ENCODE assay signal across 1 cellular context in genomic region chr3:156826144-156826895, GRCh38.
A peak's percentile ranks its signal among the peaks of the same experiment; 100 is the strongest.
TF ChIP-seq lines count a peak whose summit lies in the region.

LEKR1 (plus strand) TSS chr3:156826353; CDS start chr3:156829330, 2,977 bp downstream.

TF ChIP-seq in A549, 52 proteins besides CTCF, POLR2A, EP300 and RAD21 (continued from another document):
- TF ChIP-seq RCOR1 (IDR thresholded peaks at IDR 0.05; ENCODE audit: low read depth, low read length), result no peak
- TF ChIP-seq, protein P1, sequence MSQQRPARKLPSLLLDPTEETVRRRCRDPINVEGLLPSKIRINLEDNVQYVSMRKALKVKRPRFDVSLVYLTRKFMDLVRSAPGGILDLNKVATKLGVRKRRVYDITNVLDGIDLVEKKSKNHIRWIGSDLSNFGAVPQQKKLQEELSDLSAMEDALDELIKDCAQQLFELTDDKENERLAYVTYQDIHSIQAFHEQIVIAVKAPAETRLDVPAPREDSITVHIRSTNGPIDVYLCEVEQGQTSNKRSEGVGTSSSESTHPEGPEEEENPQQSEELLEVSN (IDR thresholded peaks at IDR 0.05; ENCODE audit: borderline replicate concordance, low read depth), result peak; percentile 98
- TF ChIP-seq EHF (CRISPR knock-in tag; IDR thresholded peaks at IDR 0.05), result peak; percentile 45
- TF ChIP-seq SMC3 (IDR thresholded peaks at IDR 0.05), result peak; percentile 18; the same call in 2 of the 3 replicates
- peak; percentile 81; the same call in 1 of the 2 replicates for TF ChIP-seq HOXA7 (CRISPR knock-in tag; IDR thresholded peaks at IDR 0.05)
- 0 out of 2 replicates have a peak, but pooled peaks have one; percentile 60 for TF ChIP-seq ZNF302 (CRISPR knock-in tag; IDR thresholded peaks at IDR 0.05)
- TF ChIP-seq, protein P2, sequence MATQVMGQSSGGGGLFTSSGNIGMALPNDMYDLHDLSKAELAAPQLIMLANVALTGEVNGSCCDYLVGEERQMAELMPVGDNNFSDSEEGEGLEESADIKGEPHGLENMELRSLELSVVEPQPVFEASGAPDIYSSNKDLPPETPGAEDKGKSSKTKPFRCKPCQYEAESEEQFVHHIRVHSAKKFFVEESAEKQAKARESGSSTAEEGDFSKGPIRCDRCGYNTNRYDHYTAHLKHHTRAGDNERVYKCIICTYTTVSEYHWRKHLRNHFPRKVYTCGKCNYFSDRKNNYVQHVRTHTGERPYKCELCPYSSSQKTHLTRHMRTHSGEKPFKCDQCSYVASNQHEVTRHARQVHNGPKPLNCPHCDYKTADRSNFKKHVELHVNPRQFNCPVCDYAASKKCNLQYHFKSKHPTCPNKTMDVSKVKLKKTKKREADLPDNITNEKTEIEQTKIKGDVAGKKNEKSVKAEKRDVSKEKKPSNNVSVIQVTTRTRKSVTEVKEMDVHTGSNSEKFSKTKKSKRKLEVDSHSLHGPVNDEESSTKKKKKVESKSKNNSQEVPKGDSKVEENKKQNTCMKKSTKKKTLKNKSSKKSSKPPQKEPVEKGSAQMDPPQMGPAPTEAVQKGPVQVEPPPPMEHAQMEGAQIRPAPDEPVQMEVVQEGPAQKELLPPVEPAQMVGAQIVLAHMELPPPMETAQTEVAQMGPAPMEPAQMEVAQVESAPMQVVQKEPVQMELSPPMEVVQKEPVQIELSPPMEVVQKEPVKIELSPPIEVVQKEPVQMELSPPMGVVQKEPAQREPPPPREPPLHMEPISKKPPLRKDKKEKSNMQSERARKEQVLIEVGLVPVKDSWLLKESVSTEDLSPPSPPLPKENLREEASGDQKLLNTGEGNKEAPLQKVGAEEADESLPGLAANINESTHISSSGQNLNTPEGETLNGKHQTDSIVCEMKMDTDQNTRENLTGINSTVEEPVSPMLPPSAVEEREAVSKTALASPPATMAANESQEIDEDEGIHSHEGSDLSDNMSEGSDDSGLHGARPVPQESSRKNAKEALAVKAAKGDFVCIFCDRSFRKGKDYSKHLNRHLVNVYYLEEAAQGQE (IDR thresholded peaks at IDR 0.05), result 0 out of 2 replicates have a peak, but pooled peaks have one; percentile 6
- 0 out of 2 replicates have a peak, but pooled peaks have one; percentile 24 for TF ChIP-seq MYC (IDR thresholded peaks at IDR 0.05; ENCODE audit: borderline replicate concordance, low read length)
- peak; percentile 34; the same call in 1 of the 2 replicates for TF ChIP-seq FOXS1 (CRISPR knock-in tag; IDR thresholded peaks at IDR 0.05)
- TF ChIP-seq MAFK (IDR thresholded peaks at IDR 0.05; ENCODE audit: partially characterized antibody), result no peak
- peak; percentile 61; the same call in 1 of the 2 replicates for TF ChIP-seq HOXB13 (CRISPR knock-in tag; IDR thresholded peaks at IDR 0.05; ENCODE audit: low read depth)
- TF ChIP-seq KDM1A (IDR thresholded peaks at IDR 0.05; ENCODE audit: low read depth), result no peak
- TF ChIP-seq FOSB (CRISPR knock-in tag; IDR thresholded peaks at IDR 0.05), result peak; percentile 88
- TF ChIP-seq RARB (CRISPR knock-in tag; IDR thresholded peaks at IDR 0.05), result peak; percentile 94
- TF ChIP-seq ATOH8 (CRISPR knock-in tag; IDR thresholded peaks at IDR 0.05; ENCODE audit: low read depth), result peak; percentile 63; the same call in 1 of the 2 replicates
- TF ChIP-seq RFX5 (IDR thresholded peaks at IDR 0.05), result no peak
- no peak for TF ChIP-seq CBX8 (IDR thresholded peaks at IDR 0.05)
- TF ChIP-seq POLR2AphosphoS2 (conservative IDR thresholded peaks at IDR 0.05; ENCODE audit: low read length), result 0 out of 2 replicates have a peak, but pooled peaks have one; percentile 40
- TF ChIP-seq ZSCAN20 (CRISPR knock-in tag; IDR thresholded peaks at IDR 0.05), result no peak; the same call in 1 of the 2 replicates
- TF ChIP-seq MAZ (IDR thresholded peaks at IDR 0.05; ENCODE audit: borderline replicate concordance, low read depth, low read length), result no peak
